Comparison of ENCODE assay signal across 19 cellular contexts in the genomic region with DNA sequence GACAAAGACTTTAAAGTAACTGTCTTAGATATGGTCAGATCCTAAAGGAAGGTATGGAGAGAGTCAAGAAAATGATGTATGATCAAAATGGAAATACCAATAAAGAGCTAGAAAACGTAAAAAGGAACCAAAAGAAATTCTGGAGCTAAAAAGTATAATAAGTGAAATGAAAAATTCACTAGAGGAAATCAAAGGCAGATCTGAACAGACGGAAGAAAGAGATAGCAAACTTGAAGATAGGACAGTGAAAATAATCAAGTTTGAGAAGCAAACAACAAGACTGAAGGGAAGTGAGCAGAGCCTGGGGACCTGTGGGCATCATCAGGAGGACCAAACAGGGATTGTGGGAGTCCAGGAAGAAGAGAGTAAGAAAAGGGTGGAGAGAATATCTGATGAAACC.
DNase-seq lines count a peak whose midpoint lies in the region; ATAC-seq, FAIRE-seq and TF ChIP-seq lines count a peak whose summit lies in the region.
"Had no signal": no experiment of that assay in that cellular context is flagged by ENCODE, and none has a peak within 500 bp of the region (broad histone marks: within the 10 kb centered on the region; RNA-seq: fewer than 3 reads in every experiment).

No MANE protein-coding gene starts in this region.

- H3K9me2 ChIP-seq in Karpas-422 (replicated peaks; ENCODE audit: insufficient read depth, low read length) = no peaks in the 10 kb centered on the region

- TF ChIP-seq POLR2A in HepG2 (IDR thresholded peaks at IDR 0.05; ENCODE audit: insufficient read depth in 1 of 2, low read depth in 2 of 2, low read length in 2 of 2) = no peak
- TF ChIP-seq POLR2A in right lobe of liver (IDR thresholded peaks at IDR 0.05) = no peak

- peaks cover 23% of the 10 kb centered on the region for H3K4me1 ChIP-seq in HepG2 (ENCODE audit: insufficient read depth, low read length)
- peaks cover 0 to 3% (median 0%) of the 10 kb centered on the region in 4 donors for H3K4me1 ChIP-seq in right lobe of liver
- H3K4me1 ChIP-seq in Karpas-422 (ENCODE audit: low read length) = no peaks in the 10 kb centered on the region
- no peaks in the 10 kb centered on the region for H3K4me1 ChIP-seq in CD8-positive, alpha-beta T cell (ENCODE audit: insufficient read depth, low read length)
- H3K4me1 ChIP-seq: SJSA1 had no signal

- CTCF ChIA-PET in HepG2 (lab: Yijun Ruan, JAX; ENCODE audit: low intra/inter-chr PET ratio, low total read pairs) = no interaction called here
- CTCF ChIA-PET in CD8-positive, alpha-beta T cell (lab: Charles Lee) = no interaction called here

- peaks cover 9% of the 10 kb centered on the region for H3K9me3 Mint-ChIP-seq in central memory CD8-positive, alpha-beta T cell
- H3K9me3 Mint-ChIP-seq in CD8-positive, alpha-beta T cell = peaks cover 12% of the 10 kb centered on the region
- H3K9me3 Mint-ChIP-seq: H9 had no signal

- ATAC-seq in HepG2 = no peak
- no peak for ATAC-seq in right lobe of liver
- no peak for ATAC-seq in central memory CD8-positive, alpha-beta T cell (replicated peaks; ENCODE audit: extremely low read depth, poor library complexity, severe bottlenecking)
- ATAC-seq in CD8-positive, alpha-beta T cell = no peak

- peaks cover 26% of the 10 kb centered on the region for H3K36me3 Mint-ChIP-seq in central memory CD8-positive, alpha-beta T cell (ENCODE audit: insufficient read depth)
- peaks cover 74% of the 10 kb centered on the region for H3K36me3 Mint-ChIP-seq in CD8-positive, alpha-beta T cell

- 69% methylated on average over 2 of the region's 2 CpGs for WGBS in HepG2 (ENCODE audit: low lambda C conversion rate)
- WGBS in right lobe of liver (ENCODE audit: insufficient coverage, low coverage, low lambda C conversion rate, missing lambda C conversion rate) = 85% methylated on average over 2 of the region's 2 CpGs

- no peak overlapping the region for H3K4me2 ChIP-seq in HepG2 (ENCODE audit: low read depth, low read length)
- no peak overlapping the region for H3K4me2 ChIP-seq in Karpas-422 (ENCODE audit: low read depth, low read length, poor library complexity, severe bottlenecking)

- peaks cover 29% of the 10 kb centered on the region for H3K4me1 Mint-ChIP-seq in central memory CD8-positive, alpha-beta T cell
- H3K4me1 Mint-ChIP-seq in CD8-positive, alpha-beta T cell (ENCODE audit: low read depth) = peaks cover 10% of the 10 kb centered on the region
- H3K4me1 Mint-ChIP-seq: CD14-positive monocyte had no signal

- H2AFZ ChIP-seq in HepG2 (ENCODE audit: low read length) = no peak overlapping the region
- H2AFZ ChIP-seq in Karpas-422 (ENCODE audit: low read length) = no peak overlapping the region

- H3K9ac ChIP-seq in HepG2 (ENCODE audit: insufficient read depth, low read depth, low read length) (no peak overlapping the region), Karpas-422 (ENCODE audit: low read length) (no peak overlapping the region)

- BruUV-seq in HepG2 (replicated peaks; lab: Mats Ljungman, UMichigan) = no TSS peak

- H3K27ac ChIP-seq in HepG2 (ENCODE audit: extremely low read length, insufficient read depth, low read length) = peak overlapping the region; percentile 59
- no peak overlapping the region for H3K27ac ChIP-seq in right lobe of liver
- H3K27ac ChIP-seq in Karpas-422 (ENCODE audit: low read length) = no peak overlapping the region
- H3K27ac ChIP-seq in CD8-positive, alpha-beta T cell (ENCODE audit: low read depth, low read length) = no peak overlapping the region
- H3K27ac ChIP-seq: SJSA1 had no signal

- no peak overlapping the region for H3K4me3 ChIP-seq in HepG2 (replicated peaks in 1 of 3; ENCODE audit: insufficient read depth in 1 of 3, low read depth in 2 of 3, low read length in 3 of 3)
- no peak overlapping the region for H3K4me3 ChIP-seq in right lobe of liver
- no peak overlapping the region for H3K4me3 ChIP-seq in Karpas-422 (ENCODE audit: low read length)
- H3K4me3 ChIP-seq in CD8-positive, alpha-beta T cell (ENCODE audit: low read depth, low read length) = no peak overlapping the region
- H3K4me3 ChIP-seq: SJSA1 had no signal

- in situ Hi-C loops in HepG2 (cut with HindIII; ENCODE audit: extremely low pct_ligation_motif_present, low pct_unique_long_range_greater_than_20kb) = no loop called here

- H3K27me3 Mint-ChIP-seq in central memory CD8-positive, alpha-beta T cell = no peaks in the 10 kb centered on the region
- H3K27me3 Mint-ChIP-seq in CD8-positive, alpha-beta T cell (ENCODE audit: low read depth) = no peaks in the 10 kb centered on the region

- H3K36me3 ChIP-seq in HepG2 (replicated peaks in 1 of 2; ENCODE audit: control insufficient read depth in 1 of 2, insufficient read depth in 2 of 2, low read length in 2 of 2) (peaks cover 12 to 52% of the 10 kb centered on the region in 2 experiments), right lobe of liver (peaks cover 0 to 18% (median 0%) of the 10 kb centered on the region in 4 donors), Karpas-422 (ENCODE audit: insufficient read depth, low read length) (peaks cover 61% of the 10 kb centered on the region)
- peaks cover 11% of the 10 kb centered on the region for H3K36me3 ChIP-seq in CD8-positive, alpha-beta T cell (ENCODE audit: insufficient read depth, low read length)

- no peak for FAIRE-seq in HepG2 (lab: Jason Lieb, UNC)

- H3K4me3 Mint-ChIP-seq in central memory CD8-positive, alpha-beta T cell = no peak overlapping the region
- no peak overlapping the region for H3K4me3 Mint-ChIP-seq in CD8-positive, alpha-beta T cell
- H3K4me3 Mint-ChIP-seq: CD14-positive monocyte, H9 had no signal

- peaks cover 10% of the 10 kb centered on the region; the same call in 1 of the 2 replicates for H3K9me3 ChIP-seq in HepG2 (ENCODE audit: low read length)
- H3K9me3 ChIP-seq in right lobe of liver = no peaks in the 10 kb centered on the region
- peaks cover 29% of the 10 kb centered on the region for H3K9me3 ChIP-seq in Karpas-422 (ENCODE audit: low read length)
- H3K9me3 ChIP-seq in CD8-positive, alpha-beta T cell (ENCODE audit: low read length) = no peaks in the 10 kb centered on the region

- POLR2A ChIA-PET in HepG2 (lab: Yijun Ruan, JAX) = no interaction called here
- POLR2A ChIA-PET in CD8-positive, alpha-beta T cell (lab: Charles Lee) = no interaction called here

- no peaks in the 10 kb centered on the region for H4K20me1 ChIP-seq in HepG2 (ENCODE audit: insufficient read depth, low read length)
- H4K20me1 ChIP-seq in Karpas-422 (ENCODE audit: insufficient read depth, low read depth, low read length) = no peaks in the 10 kb centered on the region

- H3K79me2 ChIP-seq in HepG2 (ENCODE audit: insufficient read depth, low read length) (no peaks in the 10 kb centered on the region), Karpas-422 (ENCODE audit: low read length) (peaks cover 14% of the 10 kb centered on the region; the same call in 1 of the 2 replicates)

- peak overlapping the region; percentile 5 for H3K27ac Mint-ChIP-seq in central memory CD8-positive, alpha-beta T cell (ENCODE audit: low read depth)
- H3K27ac Mint-ChIP-seq in CD8-positive, alpha-beta T cell = no peak overlapping the region
- H3K27ac Mint-ChIP-seq: CD14-positive monocyte, H9 had no signal

- intact Hi-C loops in HepG2 (cut with micrococcal nuclease; ENCODE audit: unreplicated experiment) = no loop called here
- intact Hi-C loops in right lobe of liver (cut with DNase I) = no loop called here
- intact Hi-C loops in CD8-positive, alpha-beta T cell (cut with DNase I, micrococcal nuclease) = no loop called here
- intact Hi-C loops in cardiac septum (cut with DNase I) = no loop called here

- no peak for TF ChIP-seq RAD21 in HepG2 (CRISPR knock-in tag; IDR thresholded peaks at IDR 0.05)

- DNase-seq in HepG2 (ENCODE audit: low spot score) (no peak), right lobe of liver (no peak), Karpas-422 (peak; percentile 71), midbrain (lab: John Stamatoyannopoulos, UW) (no peak), cardiac septum (ENCODE audit: low spot score) (no peak)
- no peak for DNase-seq in central memory CD8-positive, alpha-beta T cell (ENCODE audit: low spot score in 2 of 2)
- DNase-seq in CD8-positive, alpha-beta T cell = no peak
- DNase-seq: AML-193, COR-L47, GDM1, H9, NCI-H1105 treated with DMSO at 0.1 percent for 48 hours, NCI-H1694, NCI-H2081 treated with DMSO at 0.1 percent for 48 hours, NCI-H226, NCI-H524 treated with DMSO at 0.1 percent for 48 hours, SW 1271 had no signal

- TF ChIP-seq EP300 in HepG2 (IDR thresholded peaks at IDR 0.05; ENCODE audit: low read depth in 2 of 2, low read length in 2 of 2) (no peak), HepG2 (CRISPR knock-in tag; IDR thresholded peaks at IDR 0.05; ENCODE audit: borderline replicate concordance) (no peak)

- no peaks in the 10 kb centered on the region for H3K27me3 ChIP-seq in HepG2 (ENCODE audit: control insufficient read depth in 1 of 2, insufficient read depth in 2 of 2, low read length in 2 of 2)
- no peaks in the 10 kb centered on the region for H3K27me3 ChIP-seq in right lobe of liver
- no peaks in the 10 kb centered on the region for H3K27me3 ChIP-seq in Karpas-422 (ENCODE audit: low read length)
- no peaks in the 10 kb centered on the region for H3K27me3 ChIP-seq in CD8-positive, alpha-beta T cell (ENCODE audit: insufficient read depth, low read length)
- H3K27me3 ChIP-seq: SJSA1 had no signal

- TF ChIP-seq CTCF in HepG2 (CRISPR knock-in tag; IDR thresholded peaks at IDR 0.05) (no peak), right lobe of liver (IDR thresholded peaks at IDR 0.05) (no peak)
- TF ChIP-seq CTCF in CD8-positive, alpha-beta T cell (IDR thresholded peaks at IDR 0.05) = no peak

TF ChIP-seq in HepG2, 621 proteins besides CTCF, POLR2A, EP300 and RAD21:
- TF ChIP-seq SP1 (IDR thresholded peaks at IDR 0.05) (no peak), SP1 (CRISPR knock-in tag; IDR thresholded peaks at IDR 0.05) (no peak), ZNF160 (CRISPR knock-in tag; IDR thresholded peaks at IDR 0.05) (peak; percentile 97)
